1 cellular context compared by ENCODE assay signal in genomic region chr3:127002195-127003174, GRCh38.
A peak's percentile ranks its signal among the peaks of the same experiment; 100 is the strongest.
TF ChIP-seq lines count a peak whose summit lies in the region.

No MANE protein-coding gene starts in this region.

TF ChIP-seq in SK-N-SH, 30 proteins besides CTCF, POLR2A, EP300 and RAD21 (continued from another document):
- TF ChIP-seq, protein P1, sequence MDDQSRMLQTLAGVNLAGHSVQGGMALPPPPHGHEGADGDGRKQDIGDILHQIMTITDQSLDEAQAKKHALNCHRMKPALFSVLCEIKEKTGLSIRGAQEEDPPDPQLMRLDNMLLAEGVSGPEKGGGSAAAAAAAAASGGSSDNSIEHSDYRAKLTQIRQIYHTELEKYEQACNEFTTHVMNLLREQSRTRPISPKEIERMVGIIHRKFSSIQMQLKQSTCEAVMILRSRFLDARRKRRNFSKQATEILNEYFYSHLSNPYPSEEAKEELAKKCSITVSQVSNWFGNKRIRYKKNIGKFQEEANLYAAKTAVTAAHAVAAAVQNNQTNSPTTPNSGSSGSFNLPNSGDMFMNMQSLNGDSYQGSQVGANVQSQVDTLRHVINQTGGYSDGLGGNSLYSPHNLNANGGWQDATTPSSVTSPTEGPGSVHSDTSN (IDR thresholded peaks at IDR 0.05): peak; percentile 67; the same call in 1 of the 2 replicates
- TF ChIP-seq, protein P2, sequence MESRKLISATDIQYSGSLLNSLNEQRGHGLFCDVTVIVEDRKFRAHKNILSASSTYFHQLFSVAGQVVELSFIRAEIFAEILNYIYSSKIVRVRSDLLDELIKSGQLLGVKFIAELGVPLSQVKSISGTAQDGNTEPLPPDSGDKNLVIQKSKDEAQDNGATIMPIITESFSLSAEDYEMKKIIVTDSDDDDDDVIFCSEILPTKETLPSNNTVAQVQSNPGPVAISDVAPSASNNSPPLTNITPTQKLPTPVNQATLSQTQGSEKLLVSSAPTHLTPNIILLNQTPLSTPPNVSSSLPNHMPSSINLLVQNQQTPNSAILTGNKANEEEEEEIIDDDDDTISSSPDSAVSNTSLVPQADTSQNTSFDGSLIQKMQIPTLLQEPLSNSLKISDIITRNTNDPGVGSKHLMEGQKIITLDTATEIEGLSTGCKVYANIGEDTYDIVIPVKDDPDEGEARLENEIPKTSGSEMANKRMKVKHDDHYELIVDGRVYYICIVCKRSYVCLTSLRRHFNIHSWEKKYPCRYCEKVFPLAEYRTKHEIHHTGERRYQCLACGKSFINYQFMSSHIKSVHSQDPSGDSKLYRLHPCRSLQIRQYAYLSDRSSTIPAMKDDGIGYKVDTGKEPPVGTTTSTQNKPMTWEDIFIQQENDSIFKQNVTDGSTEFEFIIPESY (IDR thresholded peaks at IDR 0.05; ENCODE audit: borderline replicate concordance, low read depth): no peak
- peak; percentile 97 for TF ChIP-seq TEAD4 (IDR thresholded peaks at IDR 0.05; ENCODE audit: borderline replicate concordance, insufficient read depth)
- TF ChIP-seq MEF2A (IDR thresholded peaks at IDR 0.05; ENCODE audit: borderline replicate concordance, low read depth): no peak
